In genomic region chr11:3878036-3878584, GRCh38 we compare ENCODE assay signal across 12 cellular contexts. TPM values are rescaled to one million over a fixed set of nuclear protein-coding genes. Genes with fewer than 3 reads are reported as not detected.
DNase-seq lines count a peak whose midpoint lies in the region; ATAC-seq and TF ChIP-seq lines count a peak whose summit lies in the region.
"Had no signal": no experiment of that assay in that cellular context is flagged by ENCODE, and none has a peak within 500 bp of the region (broad histone marks: within the 10 kb centered on the region; RNA-seq: fewer than 3 reads in every experiment).

No MANE protein-coding gene starts in this region.

- intact Hi-C loops in ascending aorta (cut with DNase I): no loop called here

- H3K4me3 Mint-ChIP-seq in activated naive CD4-positive, alpha-beta T cell treated with anti-CD3 and anti-CD28 coated beads, Interleukin-2, amount 50 U/mL, for 24 hours: peak overlapping the region; percentile 23
- H3K4me3 Mint-ChIP-seq in type B pancreatic cell: peak overlapping the region; percentile 41

- H3K27ac ChIP-seq in ascending aorta: peak overlapping the region; percentile 56 to 60
- H3K27ac ChIP-seq in muscle layer of duodenum (ENCODE audit: low read length): peak overlapping the region; percentile 10

- no peaks in the 10 kb centered on the region for H3K9me3 Mint-ChIP-seq in activated naive CD4-positive, alpha-beta T cell treated with anti-CD3 and anti-CD28 coated beads, Interleukin-2, amount 50 U/mL, for 24 hours
- no peaks in the 10 kb centered on the region for H3K9me3 Mint-ChIP-seq in type B pancreatic cell

- H3K27me3 Mint-ChIP-seq in activated naive CD4-positive, alpha-beta T cell treated with anti-CD3 and anti-CD28 coated beads, Interleukin-2, amount 50 U/mL, for 24 hours: no peaks in the 10 kb centered on the region
- no peaks in the 10 kb centered on the region for H3K27me3 Mint-ChIP-seq in type B pancreatic cell

- no peaks in the 10 kb centered on the region for H3K36me3 ChIP-seq in ascending aorta
- no peaks in the 10 kb centered on the region for H3K36me3 ChIP-seq in muscle layer of duodenum (ENCODE audit: control insufficient read depth in 1 of 2, insufficient read depth in 2 of 2, low read length in 2 of 2)

- peaks cover 0 to 31% of the 10 kb centered on the region in 2 donors for H3K4me1 ChIP-seq in ascending aorta
- H3K4me1 ChIP-seq in muscle layer of duodenum (ENCODE audit: control insufficient read depth in 1 of 2, insufficient read depth in 2 of 2, low read length in 2 of 2): peaks cover 27 to 29% of the 10 kb centered on the region in 2 donors

- no peaks in the 10 kb centered on the region for H3K27me3 ChIP-seq in ascending aorta
- H3K27me3 ChIP-seq in muscle layer of duodenum (ENCODE audit: low read depth, low read length): no peaks in the 10 kb centered on the region

- H3K4me1 Mint-ChIP-seq in activated naive CD4-positive, alpha-beta T cell treated with anti-CD3 and anti-CD28 coated beads, Interleukin-2, amount 50 U/mL, for 24 hours: peaks cover 90% of the 10 kb centered on the region
- H3K4me1 Mint-ChIP-seq in type B pancreatic cell (ENCODE audit: unreplicated experiment): peaks cover 45% of the 10 kb centered on the region

- H3K9me3 ChIP-seq in ascending aorta (no peaks in the 10 kb centered on the region), muscle layer of duodenum (ENCODE audit: control insufficient read depth in 1 of 2, low read length in 2 of 2) (no peaks in the 10 kb centered on the region)

- TF ChIP-seq CTCF in ascending aorta (IDR thresholded peaks at IDR 0.05) (no peak), type B pancreatic cell (conservative IDR thresholded peaks at IDR 0.05) (no peak)

- peak overlapping the region; percentile 92 for H3K27ac Mint-ChIP-seq in activated naive CD4-positive, alpha-beta T cell treated with anti-CD3 and anti-CD28 coated beads, Interleukin-2, amount 50 U/mL, for 24 hours
- H3K27ac Mint-ChIP-seq in type B pancreatic cell: peak overlapping the region; percentile 77

- DNase-seq in activated naive CD4-positive, alpha-beta T cell treated with Interleukin-2 at 50 U/mL for 16 hours: no peak
- DNase-seq in ascending aorta (ENCODE audit: low spot score in 2 of 2): no peak
- DNase-seq in type B pancreatic cell (ENCODE audit: extremely low spot score, unreplicated experiment): no peak
- no peak for DNase-seq in foreskin melanocyte
- DNase-seq: NCI-H1417 treated with DMSO at 0.1 percent for 48 hours, NCI-H524 treated with DMSO at 0.1 percent for 48 hours, posterior cingulate gyrus, Right ventricle myocardium superior had no signal

- H3K4me3 ChIP-seq in ascending aorta: no peak overlapping the region
- no peak overlapping the region for H3K4me3 ChIP-seq in muscle layer of duodenum (ENCODE audit: low read depth in 1 of 2, low read length in 2 of 2)

- TF ChIP-seq POLR2A in GM18505 (IDR thresholded peaks at IDR 0.05; ENCODE audit: borderline replicate concordance, extremely low read depth, insufficient read depth, insufficient read length): no peak

- ATAC-seq in GM21423 (IDR thresholded peaks at IDR 0.05; ENCODE audit: unreplicated experiment) (no peak), GM18505 (IDR thresholded peaks at IDR 0.05; ENCODE audit: unreplicated experiment) (no peak)

- peaks cover 6% of the 10 kb centered on the region for H3K36me3 Mint-ChIP-seq in activated naive CD4-positive, alpha-beta T cell treated with anti-CD3 and anti-CD28 coated beads, Interleukin-2, amount 50 U/mL, for 24 hours
- no peaks in the 10 kb centered on the region for H3K36me3 Mint-ChIP-seq in type B pancreatic cell

RNA-seq across cellular contexts. Expression of gene STIM1, which starts 22.6 kb away (rescaled TPM):
- total RNA-seq in ascending aorta: 48.1 TPM
- total RNA-seq in type B pancreatic cell (ENCODE audit: low replicate concordance): 38.9 and 53.3 TPM in 2 replicates

RNA-seq across cellular contexts. Expression of gene RHOG, which starts 37.4 kb away (rescaled TPM):
- 60.7 TPM for total RNA-seq in ascending aorta
- 30.8 and 42.9 TPM in 2 replicates for total RNA-seq in type B pancreatic cell (ENCODE audit: low replicate concordance)
